ENCODE assay signal across 24 cellular contexts in genomic region chr19:23222998-23223652, GRCh38. TPM values are rescaled to one million over a fixed set of nuclear protein-coding genes. Genes with fewer than 3 reads are reported as not detected.
A peak's percentile ranks its signal among the peaks of the same experiment; 100 is the strongest.
DNase-seq lines count a peak whose midpoint lies in the region; ATAC-seq, FAIRE-seq and TF ChIP-seq lines count a peak whose summit lies in the region.
"Had no signal": no experiment of that assay in that cellular context is flagged by ENCODE, and none has a peak within 500 bp of the region (broad histone marks: within the 10 kb centered on the region; RNA-seq: fewer than 3 reads in every experiment).

No MANE protein-coding gene starts in this region.

- peaks cover 8% of the 10 kb centered on the region for H3K27me3 Mint-ChIP-seq in neural crest cell (ENCODE audit: low read depth)
- H3K27me3 Mint-ChIP-seq: activated CD4-positive, alpha-beta memory T cell treated with anti-CD3 and anti-CD28 coated beads for 36 hours; activated naive CD8-positive, alpha-beta T cell treated with anti-CD3 and anti-CD28 coated beads, Interleukin-2, amount 10 ng/mL, durations not matched to agents 7 days and 5 days had no signal

- DNase-seq in DMS53 (lab: John Stamatoyannopoulos, UW) (peak; percentile 4), DMS53 treated with DMSO at 0.1 percent for 48 hours (lab: John Stamatoyannopoulos, UW; ENCODE audit: unreplicated experiment) (no peak), K562 (ENCODE audit: extremely low read depth in 1 of 4, low spot score in 3 of 4) (no peak), neural crest cell (ENCODE audit: low read depth, low spot score) (no peak), NCI-H510A (lab: John Stamatoyannopoulos, UW) (no peak)
- no peak for DNase-seq in activated CD4-positive, CD25-positive, alpha-beta regulatory T cell treated with anti-CD3 and anti-CD28 coated beads, Interleukin-2, amount 50 U/mL, for 72 hours
- DNase-seq: 8988T; activated CD4-positive, alpha-beta memory T cell treated with anti-CD3 and anti-CD28 coated beads for 36 hours; activated CD4-positive, CD25-positive, alpha-beta regulatory T cell; activated CD8-positive, alpha-beta memory T cell treated with anti-CD3 and anti-CD28 coated beads, Interleukin-2, amount 50 U/mL, for 48 hours; activated naive CD8-positive, alpha-beta T cell treated with anti-CD3 and anti-CD28 coated beads, Interleukin-2, amount 10 ng/mL, durations not matched to agents 7 days and 5 days; Caco-2; effector CD4-positive, alpha-beta T cell; foreskin keratinocyte; immature natural killer cell; NCI-H187; NCI-H2227 treated with DMSO at 0.1 percent for 48 hours; NCI-H82; nucleus accumbens; Right ventricle myocardium superior; substantia nigra; upper lobe of right lung had no signal

- CTCF ChIA-PET in K562 (lab: Yijun Ruan, JAX; ENCODE audit: low intra/inter-chr PET ratio): no interaction called here

- TF ChIP-seq RAD21 in K562 (CRISPR knock-in tag; conservative IDR thresholded peaks at IDR 0.05 in 1 of 2, IDR thresholded peaks at IDR 0.05 in 1 of 2): no peak

- H3K36me3 ChIP-seq in HUES64 (ENCODE audit: insufficient read depth, low read length) (peaks cover 98% of the 10 kb centered on the region), K562 (ENCODE audit: control insufficient read depth, insufficient read depth, low read length) (peaks cover 2% of the 10 kb centered on the region; the same call in 1 of the 3 replicates)

- H3K4me2 ChIP-seq in K562 (ENCODE audit: insufficient read depth, low read length): no peak overlapping the region

- ATAC-seq in K562 (no peak), GM18511 (IDR thresholded peaks at IDR 0.05; ENCODE audit: unreplicated experiment) (no peak)
- ATAC-seq: foreskin keratinocyte, upper lobe of right lung had no signal

- TF ChIP-seq EP300 in K562 (IDR thresholded peaks at IDR 0.05; ENCODE audit: low read length): no peak

- H3K4me1 Mint-ChIP-seq in neural crest cell: no peaks in the 10 kb centered on the region
- H3K4me1 Mint-ChIP-seq: activated naive CD8-positive, alpha-beta T cell treated with anti-CD3 and anti-CD28 coated beads, Interleukin-2, amount 10 ng/mL, durations not matched to agents 7 days and 5 days; immature natural killer cell had no signal

- H3K9ac ChIP-seq in HUES64 (ENCODE audit: low read depth, low read length): no peak overlapping the region
- no peak overlapping the region for H3K9ac ChIP-seq in K562 (ENCODE audit: insufficient read depth in 1 of 2, low read depth in 2 of 2, low read length in 2 of 2)

- H3K9me3 ChIP-seq in HUES64 (ENCODE audit: insufficient read depth, low read depth, low read length) (peaks cover 95% of the 10 kb centered on the region), K562 (replicated peaks; ENCODE audit: control insufficient read depth, insufficient read depth, low read depth, low read length) (peaks cover 2% of the 10 kb centered on the region; the same call in 1 of the 2 replicates)

- H3K27me3 ChIP-seq in HUES64 (ENCODE audit: insufficient read depth, low read length) (no peaks in the 10 kb centered on the region), K562 (ENCODE audit: control insufficient read depth in 2 of 2, insufficient read depth in 2 of 2, low read length in 2 of 2) (no peaks in the 10 kb centered on the region)
- H3K27me3 ChIP-seq: foreskin keratinocyte, upper lobe of right lung had no signal

- POLR2A ChIA-PET in K562 (lab: Yijun Ruan, JAX): no interaction called here

- no peak for TF ChIP-seq POLR2A in K562 (conservative IDR thresholded peaks at IDR 0.05)

- H3K4me1 ChIP-seq in HUES64 (ENCODE audit: insufficient read depth, low read length) (no peaks in the 10 kb centered on the region), K562 (replicated peaks in 1 of 2; ENCODE audit: control insufficient read depth in 2 of 2, insufficient read depth in 2 of 2, low read length in 2 of 2) (no peaks in the 10 kb centered on the region)
- H3K4me1 ChIP-seq: Caco-2, foreskin keratinocyte, upper lobe of right lung had no signal

- peak overlapping the region; percentile 5 for H3K4me3 Mint-ChIP-seq in neural crest cell
- H3K4me3 Mint-ChIP-seq: activated CD4-positive, alpha-beta memory T cell treated with anti-CD3 and anti-CD28 coated beads for 36 hours; activated naive CD8-positive, alpha-beta T cell treated with anti-CD3 and anti-CD28 coated beads, Interleukin-2, amount 10 ng/mL, durations not matched to agents 7 days and 5 days; immature natural killer cell had no signal

- H2AFZ ChIP-seq in K562 (ENCODE audit: low read depth, low read length): no peak overlapping the region

- no peak overlapping the region for H3K27ac Mint-ChIP-seq in neural crest cell (ENCODE audit: unreplicated experiment)
- H3K27ac Mint-ChIP-seq: activated CD4-positive, alpha-beta memory T cell treated with anti-CD3 and anti-CD28 coated beads for 36 hours; activated naive CD8-positive, alpha-beta T cell treated with anti-CD3 and anti-CD28 coated beads, Interleukin-2, amount 10 ng/mL, durations not matched to agents 7 days and 5 days; immature natural killer cell had no signal

- no peak overlapping the region for H3K27ac ChIP-seq in HUES64 (ENCODE audit: low read depth, low read length)
- H3K27ac ChIP-seq in K562 (ENCODE audit: extremely low read depth, low read depth, low read length): no peak overlapping the region
- H3K27ac ChIP-seq: foreskin keratinocyte, upper lobe of right lung had no signal

- H3K4me3 ChIP-seq in HUES64 (ENCODE audit: low read length): peak overlapping the region; percentile 1; the same call in 1 of the 2 replicates
- H3K4me3 ChIP-seq in K562: no peak overlapping the region
- H3K4me3 ChIP-seq: upper lobe of right lung had no signal

- H3K9me1 ChIP-seq in K562 (ENCODE audit: control insufficient read depth, insufficient read depth, low read length): no peaks in the 10 kb centered on the region

- TF ChIP-seq CTCF in K562 (IDR thresholded peaks at IDR 0.05 in 2 of 3, conservative IDR thresholded peaks at IDR 0.05 in 1 of 3; ENCODE audit: insufficient read depth in 2 of 3, low read depth in 1 of 3, low read length in 3 of 3) (no peak), neural crest cell (conservative IDR thresholded peaks at IDR 0.05) (no peak)

- H4K20me1 ChIP-seq in K562 (replicated peaks; ENCODE audit: control insufficient read depth, insufficient read depth, low read length): no peaks in the 10 kb centered on the region

- intact Hi-C loops in K562 (cut with micrococcal nuclease): no loop called here

- in situ Hi-C loops in K562 (cut with MboI): no loop called here

- no peak for FAIRE-seq in K562 (lab: Jason Lieb, UNC)

- 93% methylated on average over 3 of the region's 3 CpGs for WGBS in HUES64
- 6% methylated on average over 3 of the region's 3 CpGs for WGBS in K562 (ENCODE audit: insufficient coverage, low coverage, missing lambda C conversion rate)

- H3K36me3 Mint-ChIP-seq in neural crest cell (ENCODE audit: low read depth): peaks cover 75% of the 10 kb centered on the region

- BruUV-seq in K562 (replicated peaks; lab: Mats Ljungman, UMichigan): no TSS peak

- H3K79me2 ChIP-seq in K562 (ENCODE audit: control insufficient read depth, insufficient read depth, low read length): no peaks in the 10 kb centered on the region

- peaks cover 22% of the 10 kb centered on the region for H3K9me3 Mint-ChIP-seq in neural crest cell

TF ChIP-seq in K562, 482 proteins besides CTCF, POLR2A, EP300 and RAD21:
- TF ChIP-seq ZNF274 (IDR thresholded peaks at IDR 0.05; ENCODE audit: borderline replicate concordance, low read depth, low read length) (peak; percentile 93), ZNF316 (IDR thresholded peaks at IDR 0.05) (no peak), BRF2 (IDR thresholded peaks at IDR 0.05; ENCODE audit: borderline replicate concordance, insufficient read depth, insufficient read length) (no peak)
TF ChIP-seq in K562: peak in this region for 1.

RNA-seq across cellular contexts. Expression of gene ZNF724, which starts 27.1 kb away (rescaled TPM):
- 26.7 TPM for polyA plus RNA-seq in HUES64 (2013, experiment 1 of 2)
- 26.6 TPM for polyA plus RNA-seq in HUES64 (2013, experiment 2 of 2)
- total RNA-seq in K562 (2011; cell fraction: chromatin; rRNA removed; ENCODE audit: low replicate concordance): 1.9 and 4.3 TPM in 2 replicates
- 2.3 and 3.0 TPM in 2 replicates for total RNA-seq in K562 (2011; cell fraction: nucleolus; rRNA removed)
- 2.2 and 2.7 TPM in 2 replicates for total RNA-seq in K562 (2011; cell fraction: nucleoplasm; rRNA removed)
- total RNA-seq in K562 (2014; rRNA removed): 2.0 and 3.4 TPM in 2 replicates
- total RNA-seq in K562 (2014; rRNA removed; fragmentation: Illumina TruSeq; extraction: Trizol): 4.2 and 5.1 TPM in 2 replicates
- 3.1 and 3.3 TPM in 2 replicates for total RNA-seq in K562 (2015; rRNA removed; fragmentation: Illumina TruSeq; extraction: Trizol)
- 1.8 and 2.3 TPM in 2 replicates for total RNA-seq in K562 (2021)
- polyA plus RNA-seq in K562 (2011; rRNA removed): 0.49 and 2.0 TPM in 2 replicates
- polyA plus RNA-seq in K562 (2011; cell fraction: cytosol; rRNA removed): 0.49 and 1.1 TPM in 2 replicates
- polyA plus RNA-seq in K562 (2011; cell fraction: nucleus; rRNA removed): 0.32 and 1.3 TPM in 2 replicates
- 0.48 and 0.55 TPM in 2 replicates for polyA plus RNA-seq in K562 (2012)
- polyA plus RNA-seq in K562 (2014; fragmentation: Illumina TruSeq; extraction: Trizol): 1.1 and 1.2 TPM in 2 replicates
- under 1 TPM; 0.18 TPM for polyA plus RNA-seq in K562 (2014; fragmentation: Nextera tagmentation; extraction: Ambion mirVana)
- 0.41 and 1.3 TPM in 2 replicates for polyA plus RNA-seq in K562 (2014; rRNA removed)
- 3.1 and 14.8 TPM in 2 replicates for polyA minus RNA-seq in K562 (2011; rRNA and poly(A)+ RNA removed)
- polyA minus RNA-seq in K562 (2011; cell fraction: cytosol; rRNA and poly(A)+ RNA removed): 0.46 and 7.1 TPM in 2 replicates
- polyA minus RNA-seq in K562 (2011; cell fraction: nucleus; rRNA and poly(A)+ RNA removed): 1.6 and 3.4 TPM in 2 replicates
- total RNA-seq in neural crest cell: 36.7 and 38.5 TPM in 2 replicates
